In the genomic region with DNA sequence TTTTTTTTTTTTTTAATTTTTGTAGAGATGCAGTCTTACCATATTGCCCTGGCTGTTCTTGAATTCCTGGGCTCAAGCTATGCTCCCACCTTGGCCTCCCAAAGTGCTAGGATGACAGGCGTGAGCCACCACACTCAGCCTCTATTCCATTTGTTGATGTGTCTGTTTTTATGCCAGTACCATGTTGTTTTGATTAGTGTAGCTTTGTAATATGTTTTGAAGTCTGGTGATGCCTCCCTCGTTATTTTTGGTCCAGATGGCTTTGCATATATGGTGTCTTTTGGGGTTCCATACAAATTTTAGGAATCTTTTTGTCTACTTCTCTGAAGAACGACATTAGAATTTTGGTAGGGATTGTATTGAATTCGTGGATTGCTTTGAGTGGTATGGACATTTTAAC, we compare ENCODE assay signal across 32 cellular contexts.
"Had no signal": no experiment of that assay in that cellular context is flagged by ENCODE, and none has a peak within 500 bp of the region (broad histone marks: within the 10 kb centered on the region; RNA-seq: fewer than 3 reads in every experiment).

No MANE protein-coding gene starts in this region.

- H3K9me3 ChIP-seq: adrenal gland, ascending aorta had no signal

- H3K4me3 ChIP-seq: adrenal gland, ascending aorta, body of pancreas, breast epithelium, cardiac muscle cell had no signal

- H3K27ac ChIP-seq: adrenal gland, ascending aorta, body of pancreas, brain microvascular endothelial cell, breast epithelium, cardiac muscle cell had no signal

- H3K4me1 ChIP-seq: adrenal gland, ascending aorta, body of pancreas, breast epithelium had no signal

- H3K36me3 ChIP-seq: adrenal gland, ascending aorta, brain microvascular endothelial cell, breast epithelium, cardiac muscle cell had no signal

- DNase-seq: activated effector memory CD4-positive, alpha-beta T cell treated with anti-CD3 and anti-CD28 coated beads, Interleukin-2, amount 50 U/mL, for 16 hours; activated effector memory CD4-positive, alpha-beta T cell treated with Interleukin-2 at 50 U/mL for 16 hours; activated gamma-delta T cell; activated gamma-delta T cell treated with Interleukin-2 at 50 U/mL for 16 hours; activated naive CD4-positive, alpha-beta T cell; activated naive CD4-positive, alpha-beta T cell treated with anti-CD3 and anti-CD28 coated beads for 36 hours; activated naive CD4-positive, alpha-beta T cell treated with anti-CD3 and anti-CD28 coated beads, Interleukin-2, amount 10 ng/mL, durations not matched to agents 7 days and 5 days; activated naive CD4-positive, alpha-beta T cell treated with anti-CD3 and anti-CD28 coated beads, Interleukin-2, amount 50 U/mL, for 16 hours; activated naive CD4-positive, alpha-beta T cell treated with Interleukin-2 at 50 U/mL for 16 hours; activated naive CD8-positive, alpha-beta T cell treated with anti-CD3 and anti-CD28 coated beads for 36 hours; activated naive CD8-positive, alpha-beta T cell treated with anti-CD3 and anti-CD28 coated beads, Interleukin-2, amount 10 ng/mL, durations not matched to agents 7 days and 5 days; activated naive CD8-positive, alpha-beta T cell treated with anti-CD3 and anti-CD28 coated beads, Interleukin-2, amount 50 U/mL, for 24 hours; activated T-cell treated with anti-CD3 and anti-CD28 coated beads, Interleukin-2, amount 50 U/mL, for 4 hours; activated T-cell treated with anti-CD3 and anti-CD28 coated beads, Interleukin-2, amount 50 U/mL, for 48 hours; activated T-cell treated with anti-CD3 and anti-CD28 coated beads, Interleukin-2, amount 50 U/mL, for 72 hours; adrenal gland; amniotic stem cell; amygdala; anterior cingulate cortex; aorta; body of pancreas; brain microvascular endothelial cell; caudate nucleus; central memory CD4-positive, alpha-beta T cell; cerebellar nuclear complex had no signal

- H3K27me3 ChIP-seq: adrenal gland, ascending aorta, body of pancreas, brain microvascular endothelial cell, breast epithelium, cardiac muscle cell had no signal

- FAIRE-seq: astrocyte, bronchial epithelial cell had no signal

- ATAC-seq: activated naive CD4-positive, alpha-beta T cell treated with anti-CD3 and anti-CD28 coated beads, Interleukin-2, amount 50 U/mL, for 72 hours; activated naive CD8-positive, alpha-beta T cell treated with anti-CD3 and anti-CD28 coated beads, Interleukin-2, amount 50 U/mL, for 24 hours; activated T-cell treated with anti-CD3 and anti-CD28 coated beads, Interleukin-2, amount 50 U/mL, for 4 hours; activated T-cell treated with anti-CD3 and anti-CD28 coated beads, Interleukin-2, amount 50 U/mL, for 72 hours; activated T-helper 17 cell treated with anti-CD3 and anti-CD28 coated beads, Interleukin-2, amount 50 U/mL, for 72 hours; body of pancreas had no signal
